Comparison of ENCODE assay signal across 2 cellular contexts in genomic region chr12:79021021-79021420, GRCh38.
"Had no signal": no experiment of that assay in that cellular context is flagged by ENCODE, and none has a peak within 500 bp of the region (broad histone marks: within the 10 kb centered on the region; RNA-seq: fewer than 3 reads in every experiment).

No MANE protein-coding gene starts in this region.

- DNase-seq: GDM1, GF-D8 had no signal
